Comparison of ENCODE assay signal across 2 cellular contexts in genomic region chr17:1545618-1546017, GRCh38.
TF ChIP-seq lines count a peak whose summit lies in the region.

No MANE protein-coding gene starts in this region.

TF ChIP-seq in liver, 16 proteins besides CTCF, POLR2A, EP300 and RAD21:
- TF ChIP-seq GABPA (IDR thresholded peaks at IDR 0.05 in 1 of 2, conservative IDR thresholded peaks at IDR 0.05 in 1 of 2) = peak in 1 of 2 donors; percentile 4
- TF ChIP-seq FOXA1 (IDR thresholded peaks at IDR 0.05) = no peak
- peak in 1 of 2 donors; percentile 50 for TF ChIP-seq RXRA (IDR thresholded peaks at IDR 0.05)
- peak; percentile 66 to 74 for TF ChIP-seq HNF4A (conservative IDR thresholded peaks at IDR 0.05)

TF ChIP-seq in HepG2, 621 proteins besides CTCF, POLR2A, EP300 and RAD21:
- TF ChIP-seq RAD51 (IDR thresholded peaks at IDR 0.05; ENCODE audit: borderline replicate concordance) (no peak), HBP1 (CRISPR knock-in tag; IDR thresholded peaks at IDR 0.05; ENCODE audit: low read depth) (no peak), ZNF747 (CRISPR knock-in tag; IDR thresholded peaks at IDR 0.05; ENCODE audit: borderline replicate concordance) (no peak), ELF4 (CRISPR knock-in tag; IDR thresholded peaks at IDR 0.05; ENCODE audit: borderline replicate concordance) (no peak), TCF7L2 (IDR thresholded peaks at IDR 0.05; ENCODE audit: low read depth, low read length) (no peak), SSRP1 (CRISPR knock-in tag; IDR thresholded peaks at IDR 0.05) (no peak), TFAP4 (IDR thresholded peaks at IDR 0.05; ENCODE audit: borderline replicate concordance, low read depth) (no peak), CENPBD1 (CRISPR knock-in tag; IDR thresholded peaks at IDR 0.05; ENCODE audit: borderline replicate concordance, low read depth) (no peak), ZBTB10 (CRISPR knock-in tag; IDR thresholded peaks at IDR 0.05; ENCODE audit: borderline replicate concordance) (no peak), GABPB1 (CRISPR knock-in tag; IDR thresholded peaks at IDR 0.05) (no peak), BRD4 (CRISPR knock-in tag; IDR thresholded peaks at IDR 0.05) (no peak), MEIS2 (CRISPR knock-in tag; IDR thresholded peaks at IDR 0.05) (no peak), ZNF20 (CRISPR knock-in tag; IDR thresholded peaks at IDR 0.05) (no peak), GZF1 (CRISPR knock-in tag; IDR thresholded peaks at IDR 0.05) (no peak), PLRG1 (conservative IDR thresholded peaks at IDR 0.05) (no peak), ZSCAN9 (CRISPR knock-in tag; IDR thresholded peaks at IDR 0.05; ENCODE audit: borderline replicate concordance) (no peak), ATF7 (IDR thresholded peaks at IDR 0.05) (no peak), ATF7 (CRISPR knock-in tag; IDR thresholded peaks at IDR 0.05) (no peak), ZFP62 (CRISPR knock-in tag; IDR thresholded peaks at IDR 0.05) (no peak), PRDM15 (CRISPR knock-in tag; IDR thresholded peaks at IDR 0.05) (no peak)
